9 cellular contexts compared by ENCODE assay signal in genomic region chr17:32909787-32910369, GRCh38. TPM values are rescaled to one million over a fixed set of nuclear protein-coding genes. Genes with fewer than 3 reads are reported as not detected.
DNase-seq lines count a peak whose midpoint lies in the region; ATAC-seq and TF ChIP-seq lines count a peak whose summit lies in the region.
"Had no signal": no experiment of that assay in that cellular context is flagged by ENCODE, and none has a peak within 500 bp of the region (broad histone marks: within the 10 kb centered on the region; RNA-seq: fewer than 3 reads in every experiment).

No MANE protein-coding gene starts in this region.

- peak; percentile 87 for TF ChIP-seq CTCF in C4-2B (conservative IDR thresholded peaks at IDR 0.05)
- TF ChIP-seq CTCF in mammary epithelial cell (conservative IDR thresholded peaks at IDR 0.05 in 1 of 2, IDR thresholded peaks at IDR 0.05 in 1 of 2; ENCODE audit: extremely low read depth in 1 of 2, insufficient read depth in 1 of 2, low read depth in 1 of 2, low read length in 2 of 2): peak; percentile 87 to 88

- H3K27me3 ChIP-seq in mammary epithelial cell (ENCODE audit: insufficient read depth, low read length): no peaks in the 10 kb centered on the region

- 14% methylated on average over 4 of the region's 4 CpGs for WGBS in mammary epithelial cell (ENCODE audit: low coverage, missing lambda C conversion rate)

- H3K36me3 Mint-ChIP-seq in T-helper 17 cell (ENCODE audit: low read depth): peaks cover 5% of the 10 kb centered on the region
- H3K36me3 Mint-ChIP-seq: IgD-negative memory B cell had no signal

- peaks cover 54% of the 10 kb centered on the region for H3K27me3 Mint-ChIP-seq in T-helper 17 cell

- BruUV-seq in mammary epithelial cell (replicated peaks; lab: Mats Ljungman, UMichigan): no TSS peak

- no peaks in the 10 kb centered on the region for H4K20me1 ChIP-seq in mammary epithelial cell (ENCODE audit: insufficient read depth, low read length)

- dilution Hi-C loops in mammary epithelial cell (cut with HindIII; ENCODE audit: low sequenced_read_pairs): no loop called here

- peak; percentile 55 for DNase-seq in GM19240 (ENCODE audit: insufficient read length, low spot score)
- DNase-seq in NCI-H1417 (lab: John Stamatoyannopoulos, UW): peak; percentile 59 to 83 (median 68)
- peak in 1 of 3 donors; percentile 27 for DNase-seq in T-helper 17 cell
- DNase-seq in mammary epithelial cell: peak; percentile 69
- DNase-seq in inferior parietal cortex (ENCODE audit: extremely low spot score): peak; percentile 86
- DNase-seq in stimulated activated CD4-positive, alpha-beta T cell treated with anti-CD3 and anti-CD28 coated beads, Interleukin-12 subunit alpha, Interleukin-12 subunit beta, amount 100 ng/mL, for 24 hours (ENCODE audit: low read depth in 2 of 2): peak; percentile 11 to 59

- peak overlapping the region; percentile 84 for H2AFZ ChIP-seq in mammary epithelial cell (ENCODE audit: low read depth, low read length)

- H3K27ac Mint-ChIP-seq in T-helper 17 cell: no peak overlapping the region
- H3K27ac Mint-ChIP-seq: IgD-negative memory B cell had no signal

- CTCF ChIA-PET in mammary epithelial cell (lab: Charles Lee; ENCODE audit: low non-redundant PET): interaction anchor here (1.0 to 1.4 kb wide), 2 partner anchors 33 to 127 kb away, joined by 6 to 10 read pairs; partner anchors contain the start of gene MYO1D

- in situ Hi-C loops in mammary epithelial cell (cut with MboI; ENCODE audit: low sequenced_read_pairs in 2 of 2): loop anchor here in 1 of 2 donors (5.0 to 25.0 kb wide), 2 partner anchors 128 to 473 kb away; partner anchors contain the start of gene PSMD11

- H3K9me3 ChIP-seq in T-helper 17 cell (ENCODE audit: control insufficient read depth, low read length, poor library complexity, severe bottlenecking) (no peaks in the 10 kb centered on the region), mammary epithelial cell (replicated peaks; ENCODE audit: insufficient read depth, low read length) (no peaks in the 10 kb centered on the region)

- no peak overlapping the region for H3K4me3 ChIP-seq in mammary epithelial cell (replicated peaks in 1 of 3; ENCODE audit: insufficient read depth in 1 of 3, low read depth in 2 of 3, low read length in 3 of 3)

- H3K36me3 ChIP-seq in mammary epithelial cell (ENCODE audit: insufficient read depth, low read length): no peaks in the 10 kb centered on the region

- no peak overlapping the region for H3K9ac ChIP-seq in mammary epithelial cell (ENCODE audit: insufficient read depth, low read length)

- H3K4me1 Mint-ChIP-seq in T-helper 17 cell: peaks cover 6% of the 10 kb centered on the region

- no peaks in the 10 kb centered on the region for H3K79me2 ChIP-seq in mammary epithelial cell (ENCODE audit: insufficient read depth, low read length)

- H3K4me2 ChIP-seq in mammary epithelial cell (ENCODE audit: insufficient read depth, low read depth, low read length): no peak overlapping the region

- intact Hi-C loops in mammary epithelial cell (cut with micrococcal nuclease): loop anchor here (1.0 kb wide), 2 partner anchors 33 to 127 kb away; partner anchors contain the start of gene MYO1D

- H3K4me3 Mint-ChIP-seq in T-helper 17 cell: no peak overlapping the region
- H3K4me3 Mint-ChIP-seq: IgD-negative memory B cell had no signal

- ATAC-seq in T-helper 17 cell (peak; percentile 62), HG03025 (IDR thresholded peaks at IDR 0.05; ENCODE audit: low FRiP score, unreplicated experiment) (no peak)

- H3K27ac ChIP-seq in C4-2B: peak overlapping the region; percentile 47
- no peak overlapping the region for H3K27ac ChIP-seq in mammary epithelial cell (ENCODE audit: insufficient read depth, low read depth, low read length)

- no peaks in the 10 kb centered on the region for H3K4me1 ChIP-seq in mammary epithelial cell (ENCODE audit: insufficient read depth, low read length)

RNA-seq across cellular contexts. Expression of gene TMEM98, which starts 18.1 kb away (rescaled TPM):
- total RNA-seq in T-helper 17 cell: not detected
- 100 to 1,000 TPM in 1 of 2 donors, 10 to 100 TPM in 1; 39.5 to 127 TPM for total RNA-seq in mammary epithelial cell
- polyA plus RNA-seq in mammary epithelial cell: 91.0 TPM
- polyA minus RNA-seq in mammary epithelial cell: 37.2 TPM
- polyA plus RNA-seq: IgD-negative memory B cell had no signal

RNA-seq across cellular contexts. Expression of gene MYO1D, which starts 33.0 kb away (rescaled TPM):
- 10 to 100 TPM in 1 of 2 donors, 1 to 10 TPM in 1; 9.1 to 12.4 TPM for total RNA-seq in T-helper 17 cell
- 10 to 100 TPM; 54.3 to 67.2 TPM for total RNA-seq in mammary epithelial cell
- 55.2 TPM for polyA plus RNA-seq in mammary epithelial cell
- polyA minus RNA-seq in mammary epithelial cell: 99.1 TPM

Comparison
In these comparisons a context has a peak if more than half of its experiments do, and no peak if none do; other contexts are left out.
1. RNA of gene TMEM98, which starts 18.1 kb away (total RNA-seq): 39.5 to 127 TPM in mammary epithelial cell; not detected in T-helper 17 cell; every median in the first group is over 10 times any median in the second.
2. RNA of gene MYO1D, which starts 33.0 kb away (total RNA-seq): 54.3 to 67.2 TPM in mammary epithelial cell; 9.1 to 12.4 TPM in T-helper 17 cell; every median in the first group is over 4 times any median in the second.